23 cellular contexts compared by ENCODE assay signal in genomic region chr1:36497207-36497606, GRCh38. TPM values are rescaled to one million over a fixed set of nuclear protein-coding genes. Genes with fewer than 3 reads are reported as not detected.
"Had no signal": no experiment of that assay in that cellular context is flagged by ENCODE, and none has a peak within 500 bp of the region (broad histone marks: within the 10 kb centered on the region; RNA-seq: fewer than 3 reads in every experiment).

No MANE protein-coding gene starts in this region.

- H3K9me3 Mint-ChIP-seq: activated CD4-positive, alpha-beta memory T cell treated with anti-CD3 and anti-CD28 coated beads for 36 hours; activated naive CD4-positive, alpha-beta T cell treated with anti-CD3 and anti-CD28 coated beads for 36 hours; activated naive CD8-positive, alpha-beta T cell treated with anti-CD3 and anti-CD28 coated beads, Interleukin-2, amount 10 ng/mL, durations not matched to agents 7 days and 5 days; activated T-cell treated with anti-CD3 and anti-CD28 coated beads, Interleukin-2, amount 50 U/mL, for 72 hours; memory B cell; natural killer cell treated with Interleukin-12 subunit alpha and Interleukin-12 subunit beta and Interleukin-15 and Interleukin-18, amount 100 ng/mL, for 72 hours; type B pancreatic cell had no signal

- ATAC-seq: activated T-cell treated with anti-CD3 and anti-CD28 coated beads, Interleukin-2, amount 50 U/mL, for 72 hours; body of pancreas; heart left ventricle; left cardiac atrium; natural killer cell treated with Interleukin-12 subunit alpha and Interleukin-12 subunit beta and Interleukin-15 and Interleukin-18, amount 100 ng/mL, for 72 hours had no signal

- H3K4me3 ChIP-seq: body of pancreas, dorsolateral prefrontal cortex, heart left ventricle, ovary, prostate gland, spleen, thoracic aorta had no signal

- H3K27me3 ChIP-seq: body of pancreas, dorsolateral prefrontal cortex, ovary, spleen had no signal

- DNase-seq: activated CD4-positive, alpha-beta memory T cell treated with anti-CD3 and anti-CD28 coated beads for 36 hours; activated CD4-positive, alpha-beta T cell treated with anti-CD3 and anti-CD28 coated beads for 48 hours; activated effector memory CD4-positive, alpha-beta T cell treated with Interleukin-2 at 50 U/mL for 16 hours; activated naive CD4-positive, alpha-beta T cell treated with anti-CD3 and anti-CD28 coated beads for 36 hours; activated naive CD8-positive, alpha-beta T cell treated with anti-CD3 and anti-CD28 coated beads, Interleukin-2, amount 10 ng/mL, durations not matched to agents 7 days and 5 days; activated T-cell treated with anti-CD3 and anti-CD28 coated beads, Interleukin-2, amount 50 U/mL, for 72 hours; anterior cingulate cortex; body of pancreas; dorsolateral prefrontal cortex; heart left ventricle; islet precursor cell; left cardiac atrium; ovary; stimulated activated CD4-positive, alpha-beta T cell treated with anti-CD3 and anti-CD28 coated beads, Interleukin-4, amount 100 ng/mL, for 1 hour; stimulated activated naive CD4-positive, alpha-beta T cell treated with Interleukin-2 at 50 U/mL for 16 hours; T-helper 2 cell had no signal

- H3K36me3 Mint-ChIP-seq: activated CD4-positive, alpha-beta memory T cell treated with anti-CD3 and anti-CD28 coated beads for 36 hours; activated naive CD8-positive, alpha-beta T cell treated with anti-CD3 and anti-CD28 coated beads, Interleukin-2, amount 10 ng/mL, durations not matched to agents 7 days and 5 days; natural killer cell treated with Interleukin-12 subunit alpha and Interleukin-12 subunit beta and Interleukin-15 and Interleukin-18, amount 100 ng/mL, for 72 hours; type B pancreatic cell had no signal

- H3K4me1 Mint-ChIP-seq: activated naive CD8-positive, alpha-beta T cell treated with anti-CD3 and anti-CD28 coated beads, Interleukin-2, amount 10 ng/mL, durations not matched to agents 7 days and 5 days had no signal

- H3K9me3 ChIP-seq: body of pancreas, heart left ventricle, ovary, prostate gland, spleen, thoracic aorta had no signal

- H3K4me1 ChIP-seq: body of pancreas, heart left ventricle, prostate gland, spleen had no signal

- H3K4me3 Mint-ChIP-seq: activated CD4-positive, alpha-beta memory T cell treated with anti-CD3 and anti-CD28 coated beads for 36 hours; activated naive CD4-positive, alpha-beta T cell treated with anti-CD3 and anti-CD28 coated beads for 36 hours; activated naive CD8-positive, alpha-beta T cell treated with anti-CD3 and anti-CD28 coated beads, Interleukin-2, amount 10 ng/mL, durations not matched to agents 7 days and 5 days; activated T-cell treated with anti-CD3 and anti-CD28 coated beads, Interleukin-2, amount 50 U/mL, for 72 hours; memory B cell; natural killer cell treated with Interleukin-12 subunit alpha and Interleukin-12 subunit beta and Interleukin-15 and Interleukin-18, amount 100 ng/mL, for 72 hours; type B pancreatic cell had no signal

- H3K36me3 ChIP-seq: heart left ventricle, ovary, prostate gland, spleen, thoracic aorta had no signal

- H3K27ac ChIP-seq: body of pancreas, dorsolateral prefrontal cortex, heart left ventricle, ovary, prostate gland, spleen, thoracic aorta had no signal

- H3K27ac Mint-ChIP-seq: activated CD4-positive, alpha-beta memory T cell treated with anti-CD3 and anti-CD28 coated beads for 36 hours; activated naive CD4-positive, alpha-beta T cell treated with anti-CD3 and anti-CD28 coated beads for 36 hours; activated naive CD8-positive, alpha-beta T cell treated with anti-CD3 and anti-CD28 coated beads, Interleukin-2, amount 10 ng/mL, durations not matched to agents 7 days and 5 days; activated T-cell treated with anti-CD3 and anti-CD28 coated beads, Interleukin-2, amount 50 U/mL, for 72 hours; memory B cell; natural killer cell treated with Interleukin-12 subunit alpha and Interleukin-12 subunit beta and Interleukin-15 and Interleukin-18, amount 100 ng/mL, for 72 hours; type B pancreatic cell had no signal

RNA-seq across cellular contexts. Expression of gene CSF3R, which starts 14.5 kb away (rescaled TPM):
- total RNA-seq: activated CD4-positive, alpha-beta memory T cell treated with anti-CD3 and anti-CD28 coated beads for 36 hours; epithelial cell of proximal tubule had no signal
